ENCODE assay signal across 25 cellular contexts in the genomic region with DNA sequence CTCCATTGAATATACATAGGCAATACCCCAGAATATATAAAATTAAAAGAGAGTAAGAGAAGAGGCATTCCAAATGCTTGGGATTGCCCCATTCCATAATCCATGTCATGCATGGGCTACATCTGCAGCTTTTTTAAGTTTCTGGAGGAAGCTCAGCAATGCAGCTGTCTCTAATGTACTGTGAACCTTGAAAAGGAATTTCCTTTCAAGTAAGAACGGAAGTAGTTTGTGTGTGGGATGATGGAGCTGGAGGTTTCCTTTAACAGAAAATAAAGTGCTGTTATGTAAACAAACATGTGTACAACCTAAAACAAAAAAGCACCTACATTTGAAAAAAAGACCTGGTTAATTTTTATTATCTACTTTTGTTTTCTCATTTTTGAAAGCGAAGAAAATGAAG.
DNase-seq lines count a peak whose midpoint lies in the region; ATAC-seq and TF ChIP-seq lines count a peak whose summit lies in the region.
"Had no signal": no experiment of that assay in that cellular context is flagged by ENCODE, and none has a peak within 500 bp of the region (broad histone marks: within the 10 kb centered on the region; RNA-seq: fewer than 3 reads in every experiment).

No MANE protein-coding gene starts in this region.

- intact Hi-C loops in IMR-90 (cut with micrococcal nuclease) (no loop called here), sciatic nerve (cut with DNase I) (no loop called here), upper lobe of right lung (cut with DNase I) (no loop called here)

- no peak overlapping the region for H3K56ac ChIP-seq in IMR-90 (ENCODE audit: extremely low read depth, insufficient read depth, low read length)

- H3K4me2 ChIP-seq in IMR-90 (ENCODE audit: low read depth, low read length) = no peak overlapping the region
- H3K4me2 ChIP-seq: SK-N-SH had no signal

- no CpG with 5 or more reads among the region's 2 CpGs for WGBS in IMR-90 (ENCODE audit: extremely low coverage in 2 of 2, insufficient read length in 1 of 2), 2 experiments
- 50 to 75% methylated on average over 2 of the region's 2 CpGs for WGBS in gastroesophageal sphincter (ENCODE audit: low coverage in 1 of 2), 2 donors

- no peak overlapping the region for H3K4ac ChIP-seq in IMR-90 (ENCODE audit: low read depth, low read length)

- no TSS peak for BruUV-seq in IMR-90 (replicated peaks; lab: Mats Ljungman, UMichigan)

- H2AFZ ChIP-seq in IMR-90 (replicated peaks; ENCODE audit: low read length, poor library complexity) = no peak overlapping the region

- H3K36me3 Mint-ChIP-seq in activated naive CD4-positive, alpha-beta T cell treated with anti-CD3 and anti-CD28 coated beads, Interleukin-2, amount 50 U/mL, for 72 hours = no peaks in the 10 kb centered on the region
- H3K36me3 Mint-ChIP-seq: memory B cell; naive thymus-derived CD4-positive, alpha-beta T cell had no signal

- peak; percentile 9 for DNase-seq in IMR-90
- DNase-seq in dedifferentiated amniotic fluid mesenchymal stem cell (ENCODE audit: extremely low spot score) = peak; percentile 59
- DNase-seq in sciatic nerve (ENCODE audit: low spot score) = no peak
- DNase-seq in NCI-H345 treated with DMSO at 0.1 percent for 48 hours (lab: John Stamatoyannopoulos, UW; ENCODE audit: unreplicated experiment) = no peak
- no peak for DNase-seq in upper lobe of right lung
- DNase-seq in central memory CD4-positive, alpha-beta T cell = no peak
- DNase-seq in activated naive CD4-positive, alpha-beta T cell treated with anti-CD3 and anti-CD28 coated beads, Interleukin-2, amount 50 U/mL, for 72 hours (ENCODE audit: low spot score in 2 of 2) = no peak
- DNase-seq: activated CD4-positive, alpha-beta T cell treated with anti-CD3 and anti-CD28 coated beads, Interleukin-2, amount 10 ng/mL, durations not matched to agents 7 days and 5 days; EL; left cardiac atrium; naive thymus-derived CD4-positive, alpha-beta T cell; NCI-H1092; NCI-H2029; NCI-H345; ovary; right cardiac atrium; SK-N-SH; stomach; trophoblast cell; WERI-Rb-1 had no signal

- in situ Hi-C loops in IMR-90 (cut with MboI; ENCODE audit: low sequenced_read_pairs) = no loop called here

- H4K5ac ChIP-seq in IMR-90 (ENCODE audit: low read depth, low read length) = no peak overlapping the region

- H3K4me1 ChIP-seq in IMR-90 (ENCODE audit: control insufficient read depth, insufficient read depth, low read length) (no peaks in the 10 kb centered on the region), gastroesophageal sphincter (peaks cover 0 to 23% (median 0%) of the 10 kb centered on the region in 3 donors), upper lobe of right lung (no peaks in the 10 kb centered on the region)

- no peak for TF ChIP-seq CTCF in IMR-90 (conservative IDR thresholded peaks at IDR 0.05; ENCODE audit: low read depth, low read length)
- no peak for TF ChIP-seq CTCF in gastroesophageal sphincter (IDR thresholded peaks at IDR 0.05)
- no peak for TF ChIP-seq CTCF in upper lobe of right lung (IDR thresholded peaks at IDR 0.05)

- dilution Hi-C loops in IMR-90 (cut with HindIII; ENCODE audit: low sequenced_read_pairs, unreplicated experiment) = no loop called here

- no peak for TF ChIP-seq RAD21 in IMR-90 (IDR thresholded peaks at IDR 0.05; ENCODE audit: low read length)

- H2BK5ac ChIP-seq in IMR-90 (ENCODE audit: low read depth, low read length, poor library complexity, severe bottlenecking) = no peak overlapping the region

- no peak overlapping the region for H4K91ac ChIP-seq in IMR-90 (ENCODE audit: insufficient read depth, low read depth, low read length)

- no peak overlapping the region for H2BK20ac ChIP-seq in IMR-90 (ENCODE audit: low read depth, low read length)

- no peaks in the 10 kb centered on the region for H3K79me1 ChIP-seq in IMR-90 (ENCODE audit: low read depth in 1 of 2, low read length in 2 of 2)

- CTCF ChIA-PET in IMR-90 (lab: Yijun Ruan, JAX) = interaction anchor here (0.6 kb wide), 1 partner anchor 471 kb away, joined by 3 read pairs; no protein-coding TSS in a partner anchor

- ATAC-seq in IMR-90 (ENCODE audit: low read depth) (no peak), gastroesophageal sphincter (peak; percentile 39), sciatic nerve (peak; percentile 38), upper lobe of right lung (no peak)
- no peak for ATAC-seq in activated naive CD4-positive, alpha-beta T cell treated with anti-CD3 and anti-CD28 coated beads, Interleukin-2, amount 50 U/mL, for 72 hours
- ATAC-seq: left cardiac atrium; naive thymus-derived CD4-positive, alpha-beta T cell; right cardiac atrium had no signal

- no peaks in the 10 kb centered on the region for H4K20me1 ChIP-seq in IMR-90 (ENCODE audit: insufficient read depth, low read length)

- no peak overlapping the region for H2AK5ac ChIP-seq in IMR-90 (ENCODE audit: low read depth, low read length)

- POLR2A ChIA-PET in IMR-90 (lab: Charles Lee; ENCODE audit: unreplicated experiment) = no interaction called here

- no peak overlapping the region for H2BK15ac ChIP-seq in IMR-90 (ENCODE audit: low read depth, low read length)

- no peak for TF ChIP-seq EP300 in gastroesophageal sphincter (IDR thresholded peaks at IDR 0.05)

- peaks cover 2% of the 10 kb centered on the region; the same call in 1 of the 2 replicates for H3K9me1 ChIP-seq in IMR-90 (ENCODE audit: insufficient read depth, low read length)

- no peaks in the 10 kb centered on the region for H3K9me3 Mint-ChIP-seq in activated naive CD4-positive, alpha-beta T cell treated with anti-CD3 and anti-CD28 coated beads, Interleukin-2, amount 50 U/mL, for 72 hours
- H3K9me3 Mint-ChIP-seq: activated CD4-positive, alpha-beta T cell treated with anti-CD3 and anti-CD28 coated beads, Interleukin-2, amount 10 ng/mL, durations not matched to agents 7 days and 5 days; activated T-helper 2 cell treated with anti-CD3 and anti-CD28 coated beads, Interferon-gamma antibody, Interleukin-2, Interleukin-4, amounts not matched to agents 10 μg/mL and 5 μg/mL and 100 μg/mL, durations not matched to agents 14 hours and 24 hours and 36 hours; dendritic cell treated with granulocyte-macrophage colony-stimulating factor and Interleukin-4, amounts not matched to agents 40 ng/mL and 50 ng/mL, for 4 days; T-helper 2 cell treated with Interferon-gamma antibody and Interleukin-4, amounts not matched to agents 5 μg/mL and 100 μg/mL, for 36 hours had no signal

- H2AK9ac ChIP-seq in IMR-90 (replicated peaks; ENCODE audit: low read depth, low read length, poor library complexity) = no peak overlapping the region

- no peak overlapping the region for H3K23ac ChIP-seq in IMR-90 (ENCODE audit: low read depth, low read length)

- H3K27ac ChIP-seq in IMR-90 (ENCODE audit: insufficient read depth, low read length) (no peak overlapping the region), gastroesophageal sphincter (no peak overlapping the region), upper lobe of right lung (no peak overlapping the region)
- H3K27ac ChIP-seq: ovary, stomach, WERI-Rb-1 had no signal

- no peak overlapping the region for H3K18ac ChIP-seq in IMR-90 (ENCODE audit: low read depth, low read length)

- H4K8ac ChIP-seq in IMR-90 (ENCODE audit: low read depth in 2 of 2, low read length in 2 of 2) = no peak overlapping the region

- no peak overlapping the region for H3K9ac ChIP-seq in IMR-90 (ENCODE audit: low read depth, low read length)
- H3K9ac ChIP-seq: SK-N-SH had no signal

- no peak overlapping the region for H3K27ac Mint-ChIP-seq in activated naive CD4-positive, alpha-beta T cell treated with anti-CD3 and anti-CD28 coated beads, Interleukin-2, amount 50 U/mL, for 72 hours
- H3K27ac Mint-ChIP-seq: activated CD4-positive, alpha-beta T cell treated with anti-CD3 and anti-CD28 coated beads, Interleukin-2, amount 10 ng/mL, durations not matched to agents 7 days and 5 days; activated T-helper 2 cell treated with anti-CD3 and anti-CD28 coated beads, Interferon-gamma antibody, Interleukin-2, Interleukin-4, amounts not matched to agents 10 μg/mL and 5 μg/mL and 100 μg/mL, durations not matched to agents 14 hours and 24 hours and 36 hours; dendritic cell treated with granulocyte-macrophage colony-stimulating factor and Interleukin-4, amounts not matched to agents 40 ng/mL and 50 ng/mL, for 4 days; memory B cell; T-helper 2 cell treated with Interferon-gamma antibody and Interleukin-4, amounts not matched to agents 5 μg/mL and 100 μg/mL, for 36 hours had no signal

- no peak overlapping the region for H3K14ac ChIP-seq in IMR-90 (replicated peaks; ENCODE audit: low read depth, low read length)

- H3K27me3 ChIP-seq in IMR-90 (ENCODE audit: control insufficient read depth, insufficient read depth, low read length) (no peaks in the 10 kb centered on the region), gastroesophageal sphincter (no peaks in the 10 kb centered on the region), upper lobe of right lung (no peaks in the 10 kb centered on the region)
- H3K27me3 ChIP-seq: ovary, stomach had no signal

- H3K9me3 ChIP-seq in IMR-90 (ENCODE audit: control insufficient read depth, insufficient read depth, low read length) (no peaks in the 10 kb centered on the region), gastroesophageal sphincter (no peaks in the 10 kb centered on the region), upper lobe of right lung (no peaks in the 10 kb centered on the region)
- H3K9me3 ChIP-seq: ovary, SK-N-SH, stomach had no signal

- H3K36me3 ChIP-seq in IMR-90 (ENCODE audit: control insufficient read depth, insufficient read depth, low read length) (no peaks in the 10 kb centered on the region), gastroesophageal sphincter (no peaks in the 10 kb centered on the region), upper lobe of right lung (no peaks in the 10 kb centered on the region)
- H3K36me3 ChIP-seq: ovary, stomach, WERI-Rb-1 had no signal

- H3K4me3 ChIP-seq in IMR-90 (ENCODE audit: insufficient read depth, low read depth, low read length) = no peak overlapping the region
- H3K4me3 ChIP-seq in gastroesophageal sphincter = no peak overlapping the region
- no peak overlapping the region for H3K4me3 ChIP-seq in upper lobe of right lung
- H3K4me3 ChIP-seq: ovary, stomach had no signal

- H2BK120ac ChIP-seq in IMR-90 (ENCODE audit: low read depth, low read length) = no peak overlapping the region

- TF ChIP-seq POLR2A in IMR-90 (IDR thresholded peaks at IDR 0.05; ENCODE audit: low read depth, low read length) = no peak
- TF ChIP-seq POLR2A in gastroesophageal sphincter (IDR thresholded peaks at IDR 0.05) = no peak

TF ChIP-seq in IMR-90, 13 proteins besides CTCF, POLR2A, EP300 and RAD21 (continues in another document):
- no peak for TF ChIP-seq RCOR1 (IDR thresholded peaks at IDR 0.05; ENCODE audit: insufficient replicate concordance, low read length)
- TF ChIP-seq, protein P1, sequence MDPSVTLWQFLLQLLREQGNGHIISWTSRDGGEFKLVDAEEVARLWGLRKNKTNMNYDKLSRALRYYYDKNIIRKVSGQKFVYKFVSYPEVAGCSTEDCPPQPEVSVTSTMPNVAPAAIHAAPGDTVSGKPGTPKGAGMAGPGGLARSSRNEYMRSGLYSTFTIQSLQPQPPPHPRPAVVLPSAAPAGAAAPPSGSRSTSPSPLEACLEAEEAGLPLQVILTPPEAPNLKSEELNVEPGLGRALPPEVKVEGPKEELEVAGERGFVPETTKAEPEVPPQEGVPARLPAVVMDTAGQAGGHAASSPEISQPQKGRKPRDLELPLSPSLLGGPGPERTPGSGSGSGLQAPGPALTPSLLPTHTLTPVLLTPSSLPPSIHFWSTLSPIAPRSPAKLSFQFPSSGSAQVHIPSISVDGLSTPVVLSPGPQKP (IDR thresholded peaks at IDR 0.05; ENCODE audit: borderline replicate concordance, low read depth, low read length) = no peak

Comparison
In these comparisons a context has a peak if more than half of its experiments do, and no peak if none do; other contexts are left out.
1. ATAC-seq: peak in gastroesophageal sphincter (single experiment) and sciatic nerve (single experiment); none in IMR-90 (single experiment), upper lobe of right lung (single experiment) and activated naive CD4-positive, alpha-beta T cell treated with anti-CD3 and anti-CD28 coated beads, Interleukin-2, amount 50 U/mL, for 72 hours (0 of 2).
2. DNase-seq: peak in IMR-90 (single experiment) and dedifferentiated amniotic fluid mesenchymal stem cell (single experiment); none in sciatic nerve (single experiment), NCI-H345 treated with DMSO at 0.1 percent for 48 hours (single experiment), upper lobe of right lung (single experiment), central memory CD4-positive, alpha-beta T cell (single experiment) and activated naive CD4-positive, alpha-beta T cell treated with anti-CD3 and anti-CD28 coated beads, Interleukin-2, amount 50 U/mL, for 72 hours (0 of 2).